In genomic region chr9:9112001-9112725, GRCh38 we compare ENCODE assay signal across 13 cellular contexts.
DNase-seq lines count a peak whose midpoint lies in the region; ATAC-seq and TF ChIP-seq lines count a peak whose summit lies in the region.
"Had no signal": no experiment of that assay in that cellular context is flagged by ENCODE, and none has a peak within 500 bp of the region (broad histone marks: within the 10 kb centered on the region; RNA-seq: fewer than 3 reads in every experiment).

No MANE protein-coding gene starts in this region.

- in situ Hi-C loops in HAP-1 (cut with MboI; ENCODE audit: low sequenced_read_pairs), result no loop called here

- ATAC-seq in HG03196 (IDR thresholded peaks at IDR 0.05; ENCODE audit: unreplicated experiment), result no peak
- ATAC-seq in GM18868 (IDR thresholded peaks at IDR 0.05; ENCODE audit: unreplicated experiment), result no peak

- H3K9me3 ChIP-seq in HAP-1, result no peaks in the 10 kb centered on the region
- H3K9me3 ChIP-seq in esophagus squamous epithelium, result no peaks in the 10 kb centered on the region
- H3K9me3 ChIP-seq: Caco-2, Peyer's patch had no signal

- H3K27me3 ChIP-seq in HAP-1 (ENCODE audit: low read depth), result no peaks in the 10 kb centered on the region; the same call in 1 of the 2 replicates
- no peaks in the 10 kb centered on the region for H3K27me3 ChIP-seq in esophagus squamous epithelium
- H3K27me3 ChIP-seq: Peyer's patch had no signal

- DNase-seq in HAP-1 (ENCODE audit: low spot score in 2 of 2) (peak; percentile 12 to 64), NCI-H69 (lab: John Stamatoyannopoulos, UW) (peak; percentile 32), cerebellar cortex (ENCODE audit: low spot score) (peak; percentile 95), retinal pigment epithelial cell (ENCODE audit: low read depth) (peak; percentile 90), esophagus squamous epithelium (lab: John Stamatoyannopoulos, UW) (no peak)
- DNase-seq: Caco-2, GM23248, NCI-H1417 treated with DMSO at 0.1 percent for 48 hours, NCI-H748 treated with DMSO at 0.1 percent for 48 hours, Peyer's patch, Right ventricle myocardium superior had no signal

- TF ChIP-seq CTCF in retinal pigment epithelial cell (conservative IDR thresholded peaks at IDR 0.05; ENCODE audit: low read depth, low read length) (no peak), esophagus squamous epithelium (IDR thresholded peaks at IDR 0.05) (no peak)

- H3K27ac ChIP-seq in esophagus squamous epithelium, result no peak overlapping the region
- H3K27ac ChIP-seq: GM23248, Peyer's patch had no signal

- TF ChIP-seq POLR2A in esophagus squamous epithelium (IDR thresholded peaks at IDR 0.05), result no peak

- 22 to 40% methylated on average over 3 of the region's 3 CpGs for whole genome bisulfite sequencing in esophagus squamous epithelium, 2 donors

- H3K4me1 ChIP-seq in HAP-1 (peaks cover 5% of the 10 kb centered on the region; the same call in 1 of the 2 replicates), esophagus squamous epithelium (no peaks in the 10 kb centered on the region)
- H3K4me1 ChIP-seq: Caco-2, Peyer's patch had no signal

- no peaks in the 10 kb centered on the region for H3K36me3 ChIP-seq in HAP-1 (replicated peaks)
- no peaks in the 10 kb centered on the region for H3K36me3 ChIP-seq in esophagus squamous epithelium
- H3K36me3 ChIP-seq: Peyer's patch had no signal

- H3K4me3 ChIP-seq in HAP-1 (no peak overlapping the region), retinal pigment epithelial cell (ENCODE audit: low read length) (no peak overlapping the region), esophagus squamous epithelium (no peak overlapping the region)
- H3K4me3 ChIP-seq: GM23248, Peyer's patch had no signal

- intact Hi-C loops in esophagus squamous epithelium (cut with DNase I), result no loop called here
